ENCODE assay signal across 19 cellular contexts in the genomic region with DNA sequence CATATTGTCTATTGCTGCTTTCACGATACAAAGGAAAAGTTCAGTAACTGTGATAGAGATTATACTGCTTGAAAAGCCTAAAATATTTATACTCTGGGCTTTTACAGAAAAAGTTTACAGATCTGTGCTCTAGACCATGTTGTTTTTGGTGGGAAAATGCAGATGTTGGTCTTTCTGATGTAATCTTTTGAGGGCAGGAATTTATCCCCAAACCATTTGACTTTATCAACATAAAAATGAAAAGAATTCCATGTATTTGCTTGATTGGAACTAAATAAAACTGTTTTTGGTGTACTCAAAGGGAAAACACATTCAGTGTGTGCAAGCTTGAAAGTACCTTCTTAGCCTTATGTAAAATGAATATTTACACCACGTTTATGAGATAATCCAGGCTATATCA.
DNase-seq lines count a peak whose midpoint lies in the region; ATAC-seq and TF ChIP-seq lines count a peak whose summit lies in the region.
"Had no signal": no experiment of that assay in that cellular context is flagged by ENCODE, and none has a peak within 500 bp of the region (broad histone marks: within the 10 kb centered on the region; RNA-seq: fewer than 3 reads in every experiment).

No MANE protein-coding gene starts in this region.

- no peak overlapping the region for H4K5ac ChIP-seq in H9 (ENCODE audit: insufficient read length, low read depth, low read length)

- H4K20me1 ChIP-seq in H9 (ENCODE audit: control insufficient read depth, insufficient read depth, insufficient read length), result no peaks in the 10 kb centered on the region
- H4K20me1 ChIP-seq: BLaER1 had no signal

- ATAC-seq in WTC11 (peak; percentile 28; the same call in 1 of the 2 replicates), HG02973 (IDR thresholded peaks at IDR 0.05; ENCODE audit: unreplicated experiment) (no peak), HG02885 (IDR thresholded peaks at IDR 0.05; ENCODE audit: poor library complexity, unreplicated experiment) (no peak)
- no peak for ATAC-seq in activated T-cell treated with anti-CD3 and anti-CD28 coated beads, Interleukin-2, amount 50 U/mL, for 4 hours
- ATAC-seq: HCT116, K562 had no signal

- H3K4me3 Mint-ChIP-seq in H9 (no peak overlapping the region), WTC11 (no peak overlapping the region)
- H3K4me3 Mint-ChIP-seq in activated T-cell treated with anti-CD3 and anti-CD28 coated beads, Interleukin-2, amount 50 U/mL, for 4 hours, result no peak overlapping the region
- H3K4me3 Mint-ChIP-seq: CD14-positive monocyte; CD4-positive, alpha-beta memory T cell; HFFc6 had no signal

- DNase-seq in H9 (no peak), WTC11 (ENCODE audit: low spot score) (no peak), neuronal stem cell (ENCODE audit: low spot score) (no peak)
- no peak for DNase-seq in activated T-cell treated with anti-CD3 and anti-CD28 coated beads, Interleukin-2, amount 50 U/mL, for 4 hours
- no peak for DNase-seq in activated CD4-positive, alpha-beta T cell treated with anti-CD3 and anti-CD28 coated beads for 4 hours
- DNase-seq: 8988T; Calu3; CD4-positive, alpha-beta memory T cell; DMS79 treated with DMSO at 0.1 percent for 48 hours; GF-D8; HFFc6; IMR-90 had no signal

- H3K4me3 ChIP-seq in iPS-20b (ENCODE audit: low read length), result no peak overlapping the region
- no peak overlapping the region for H3K4me3 ChIP-seq in neuronal stem cell (ENCODE audit: low read length in 2 of 2)
- H3K4me3 ChIP-seq: BLaER1, K562 had no signal

- peaks cover 0 to 2% of the 10 kb centered on the region in 2 experiments; a peak in 2 of 5 replicates for H3K9me3 Mint-ChIP-seq in H9
- peaks cover 23% of the 10 kb centered on the region for H3K9me3 Mint-ChIP-seq in WTC11
- peaks cover 8% of the 10 kb centered on the region for H3K9me3 Mint-ChIP-seq in activated T-cell treated with anti-CD3 and anti-CD28 coated beads, Interleukin-2, amount 50 U/mL, for 4 hours

- H3K36me3 Mint-ChIP-seq in H9 (ENCODE audit: insufficient read depth in 1 of 3, low read depth in 3 of 3) (peaks cover 0 to 11% (median 8%) of the 10 kb centered on the region in 3 experiments; a peak in 4 of 7 replicates), WTC11 (peaks cover 11% of the 10 kb centered on the region)
- H3K36me3 Mint-ChIP-seq in activated T-cell treated with anti-CD3 and anti-CD28 coated beads, Interleukin-2, amount 50 U/mL, for 4 hours (ENCODE audit: insufficient read depth), result no peaks in the 10 kb centered on the region
- H3K36me3 Mint-ChIP-seq: CD14-positive monocyte; CD4-positive, alpha-beta memory T cell had no signal

- H3K14ac ChIP-seq in H9 (ENCODE audit: insufficient read depth, low read length) (no peak overlapping the region), neuronal stem cell (ENCODE audit: low read length) (no peak overlapping the region)

- no peak overlapping the region for H3K56ac ChIP-seq in H9 (ENCODE audit: insufficient read length, low read depth, low read length)

- no peaks in the 10 kb centered on the region for H3K23me2 ChIP-seq in H9 (ENCODE audit: insufficient read length, low read depth, low read length, poor library complexity, severe bottlenecking)

- H3K4ac ChIP-seq in H9 (ENCODE audit: low read depth, low read length) (no peak overlapping the region), neuronal stem cell (ENCODE audit: low read length) (no peak overlapping the region)

- POLR2A ChIA-PET in WTC11 (lab: Charles Lee), result no interaction called here

- no peaks in the 10 kb centered on the region for H3K27me3 Mint-ChIP-seq in H9 (ENCODE audit: low read depth)
- no peaks in the 10 kb centered on the region for H3K27me3 Mint-ChIP-seq in WTC11 (ENCODE audit: low read depth)
- H3K27me3 Mint-ChIP-seq in activated T-cell treated with anti-CD3 and anti-CD28 coated beads, Interleukin-2, amount 50 U/mL, for 4 hours (ENCODE audit: low read depth), result no peaks in the 10 kb centered on the region
- H3K27me3 Mint-ChIP-seq: CD4-positive, alpha-beta memory T cell had no signal

- H2BK15ac ChIP-seq in H9 (ENCODE audit: low read depth, low read length), result no peak overlapping the region
- no peak overlapping the region for H2BK15ac ChIP-seq in neuronal stem cell (ENCODE audit: low read length)

- no peak overlapping the region for H2AFZ ChIP-seq in H9 (ENCODE audit: low read length)
- H2AFZ ChIP-seq in neuronal stem cell (ENCODE audit: low read length), result peak overlapping the region; percentile 9

- H3K9me3 ChIP-seq in H9 (ENCODE audit: control insufficient read depth, low read depth, low read length) (no peaks in the 10 kb centered on the region), iPS-20b (ENCODE audit: insufficient read depth, low read depth, low read length) (no peaks in the 10 kb centered on the region), neuronal stem cell (replicated peaks in 1 of 2; ENCODE audit: control insufficient read depth in 2 of 2, insufficient read depth in 1 of 2, low read depth in 1 of 2, low read length in 2 of 2) (no peaks in the 10 kb centered on the region)
- H3K9me3 ChIP-seq: BLaER1 had no signal

- H3K27ac ChIP-seq in H9 (ENCODE audit: insufficient read length, low read depth, low read length) (peak overlapping the region; percentile 84), iPS-20b (ENCODE audit: low read length) (peak overlapping the region; percentile 65), neuronal stem cell (replicated peaks; ENCODE audit: low read length) (peak overlapping the region; percentile 79)
- H3K27ac ChIP-seq: BLaER1 had no signal

- H3K36me3 ChIP-seq in iPS-20b (ENCODE audit: insufficient read depth, low read depth, low read length) (no peaks in the 10 kb centered on the region), neuronal stem cell (replicated peaks in 1 of 2; ENCODE audit: control insufficient read depth in 2 of 2, insufficient read depth in 2 of 2, low read length in 2 of 2) (no peaks in the 10 kb centered on the region)
- H3K36me3 ChIP-seq: BLaER1 had no signal

- H3K4me1 Mint-ChIP-seq in H9 (peaks cover 28 to 39% of the 10 kb centered on the region in 2 experiments), WTC11 (peaks cover 43% of the 10 kb centered on the region)
- H3K4me1 Mint-ChIP-seq in activated T-cell treated with anti-CD3 and anti-CD28 coated beads, Interleukin-2, amount 50 U/mL, for 4 hours (ENCODE audit: low read depth), result no peaks in the 10 kb centered on the region
- H3K4me1 Mint-ChIP-seq: CD14-positive monocyte; CD4-positive, alpha-beta memory T cell had no signal

- H4K91ac ChIP-seq in H9 (ENCODE audit: insufficient read length, low read depth, low read length) (no peak overlapping the region), neuronal stem cell (ENCODE audit: low read depth, low read length, poor library complexity) (no peak overlapping the region)

- H2BK20ac ChIP-seq in H9 (ENCODE audit: low read depth, low read length, poor library complexity, severe bottlenecking), result no peak overlapping the region

- no peak overlapping the region for H2BK120ac ChIP-seq in H9 (ENCODE audit: low read depth, low read length, poor library complexity, severe bottlenecking)
- no peak overlapping the region for H2BK120ac ChIP-seq in neuronal stem cell (ENCODE audit: low read depth, low read length)

- no peaks in the 10 kb centered on the region for H3K79me1 ChIP-seq in H9 (ENCODE audit: insufficient read depth, low read depth, low read length, poor library complexity, severe bottlenecking)
- no peaks in the 10 kb centered on the region for H3K79me1 ChIP-seq in neuronal stem cell (ENCODE audit: low read depth, low read length)

- H3K23ac ChIP-seq in H9 (ENCODE audit: insufficient read length, low read depth, low read length), result no peak overlapping the region
- no peak overlapping the region for H3K23ac ChIP-seq in neuronal stem cell (ENCODE audit: low read depth, low read length, poor library complexity)

- H3K27ac Mint-ChIP-seq in H9 (peak overlapping the region; percentile 47 to 86 (median 79); a peak in 6 of 7 replicates), WTC11 (peak overlapping the region; percentile 72)
- H3K27ac Mint-ChIP-seq: CD14-positive monocyte; CD4-positive, alpha-beta memory T cell; HFFc6 had no signal

- WGBS in H9 (ENCODE audit: extremely low coverage, insufficient read length, low lambda C conversion rate), result no CpG with 5 or more reads among the region's 2 CpGs
- no CpG with 5 or more reads among the region's 2 CpGs for WGBS in neuronal stem cell (ENCODE audit: extremely low coverage in 2 of 2, insufficient read length in 2 of 2, insufficient replicate concordance in 1 of 2), 2 donors

- H2BK12ac ChIP-seq in H9 (ENCODE audit: insufficient read length, low read depth, low read length) (no peak overlapping the region), neuronal stem cell (ENCODE audit: low read length) (no peak overlapping the region)

- no peak overlapping the region for H3T11ph ChIP-seq in H9 (ENCODE audit: low read length)

- H3K18ac ChIP-seq in H9 (ENCODE audit: insufficient read length, low read depth, low read length) (no peak overlapping the region), neuronal stem cell (ENCODE audit: low read length) (no peak overlapping the region)

- no peaks in the 10 kb centered on the region for H3K79me2 ChIP-seq in H9 (ENCODE audit: insufficient read depth, low read length)

- H2AK5ac ChIP-seq in H9 (ENCODE audit: insufficient read length, low read length), result no peak overlapping the region
- no peak overlapping the region for H2AK5ac ChIP-seq in neuronal stem cell (ENCODE audit: low read depth, low read length)

- TF ChIP-seq CTCF in H9 (conservative IDR thresholded peaks at IDR 0.05) (no peak), WTC11 (IDR thresholded peaks at IDR 0.05) (no peak)

- H3K4me1 ChIP-seq in H9 (ENCODE audit: insufficient read depth, low read length) (no peaks in the 10 kb centered on the region; the same call in 1 of the 2 replicates), iPS-20b (ENCODE audit: insufficient read depth, low read length) (peaks cover 17% of the 10 kb centered on the region; the same call in 1 of the 2 replicates), neuronal stem cell (ENCODE audit: control insufficient read depth in 2 of 2, insufficient read depth in 1 of 2, low read depth in 1 of 2, low read length in 2 of 2) (peaks cover 2 to 3% of the 10 kb centered on the region in 2 donors)
- H3K4me1 ChIP-seq: BLaER1 had no signal

- H2BK5ac ChIP-seq in H9 (ENCODE audit: insufficient read length, low read length), result no peak overlapping the region
- H2BK5ac ChIP-seq in neuronal stem cell (ENCODE audit: low read length), result no peak overlapping the region

- CTCF ChIA-PET in WTC11 (lab: Charles Lee), result no interaction called here

- H3K27me3 ChIP-seq in H9 (ENCODE audit: insufficient read depth, low read length), result no peaks in the 10 kb centered on the region
- H3K27me3 ChIP-seq in iPS-20b (ENCODE audit: insufficient read depth, low read length), result no peaks in the 10 kb centered on the region
- no peaks in the 10 kb centered on the region for H3K27me3 ChIP-seq in neuronal stem cell (ENCODE audit: control insufficient read depth in 3 of 3, insufficient read depth in 3 of 3, low read depth in 1 of 3, low read length in 3 of 3)
- H3K27me3 ChIP-seq: BLaER1 had no signal

- no peak overlapping the region for H4K8ac ChIP-seq in H9 (replicated peaks; ENCODE audit: insufficient read length, low read depth, low read length)
- H4K8ac ChIP-seq in neuronal stem cell (ENCODE audit: low read depth, low read length), result no peak overlapping the region

- no peak overlapping the region for H3K4me2 ChIP-seq in H9 (ENCODE audit: insufficient read depth, insufficient read length, low read length)
- H3K4me2 ChIP-seq in neuronal stem cell (ENCODE audit: insufficient read depth, low read length, poor library complexity, severe bottlenecking), result no peak overlapping the region
- H3K4me2 ChIP-seq: BLaER1 had no signal

- H3K9ac ChIP-seq in H9 (ENCODE audit: extremely low read depth, insufficient read length, low read length) (no peak overlapping the region), iPS-20b (ENCODE audit: low read depth, low read length) (peak overlapping the region; percentile 47; the same call in 1 of the 2 replicates), neuronal stem cell (ENCODE audit: low read depth, low read length, poor library complexity) (no peak overlapping the region)
- H3K9ac ChIP-seq: BLaER1 had no signal
